ENCODE assay signal across 14 cellular contexts in genomic region chr10:97434055-97434454, GRCh38. TPM values are rescaled to one million over a fixed set of nuclear protein-coding genes. Genes with fewer than 3 reads are reported as not detected.
A peak's percentile ranks its signal among the peaks of the same experiment; 100 is the strongest.
DNase-seq lines count a peak whose midpoint lies in the region; ATAC-seq, FAIRE-seq and TF ChIP-seq lines count a peak whose summit lies in the region.
"Had no signal": no experiment of that assay in that cellular context is flagged by ENCODE, and none has a peak within 500 bp of the region (broad histone marks: within the 10 kb centered on the region; RNA-seq: fewer than 3 reads in every experiment).

No MANE protein-coding gene starts in this region.

- H3K27me3 ChIP-seq in endodermal cell (ENCODE audit: control insufficient read depth, insufficient read depth, low read length, poor library complexity, severe bottlenecking) = no peaks in the 10 kb centered on the region
- H3K27me3 ChIP-seq: ovary had no signal

- intact Hi-C loops in CD14-positive monocyte (cut with micrococcal nuclease) = no loop called here

- peaks cover 68 to 88% of the 10 kb centered on the region in 2 donors for H3K36me3 Mint-ChIP-seq in CD14-positive monocyte
- H3K36me3 Mint-ChIP-seq in endodermal cell (ENCODE audit: low read depth) = peaks cover 71% of the 10 kb centered on the region

- POLR2A ChIA-PET in GM10248 (lab: Yijun Ruan, JAX) = interaction anchor here (0.6 to 0.9 kb wide), 2 partner anchors 32 to 571 kb away, joined by 3 to 5 read pairs; no protein-coding TSS in a partner anchor

- peaks cover 5% of the 10 kb centered on the region for H3K4me1 Mint-ChIP-seq in CD14-positive monocyte
- H3K4me1 Mint-ChIP-seq in endodermal cell = no peaks in the 10 kb centered on the region

- H3K9me3 ChIP-seq in endodermal cell (ENCODE audit: control insufficient read depth, low read length) = no peaks in the 10 kb centered on the region
- H3K9me3 ChIP-seq: ovary had no signal

- H3K36me3 ChIP-seq in endodermal cell (ENCODE audit: control insufficient read depth, insufficient read depth, low read length) = peaks cover 79% of the 10 kb centered on the region
- H3K36me3 ChIP-seq: ovary had no signal

- H3K27ac Mint-ChIP-seq in CD14-positive monocyte (peak overlapping the region in 5 of 7 donors; percentile 6 to 71 (median 50)), endodermal cell (peak overlapping the region; percentile 64)

- TF ChIP-seq POLR2A in NB4 (IDR thresholded peaks at IDR 0.05; ENCODE audit: extremely low read depth, insufficient read length) = no peak

- no peak for FAIRE-seq in D721Med (lab: Jason Lieb, UNC)
- FAIRE-seq: astrocyte, small intestine had no signal

- peak overlapping the region; percentile 24 for H3K27ac ChIP-seq in endodermal cell (ENCODE audit: low read depth, low read length)
- H3K27ac ChIP-seq: ovary had no signal

- no peak for TF ChIP-seq CTCF in CD14-positive monocyte (IDR thresholded peaks at IDR 0.05)
- no peak for TF ChIP-seq CTCF in D721Med (IDR thresholded peaks at IDR 0.05; ENCODE audit: insufficient read depth, missing control alignments)
- TF ChIP-seq CTCF in NB4 (IDR thresholded peaks at IDR 0.05; ENCODE audit: low read depth, low read length) = no peak
- no peak for TF ChIP-seq CTCF in endodermal cell (conservative IDR thresholded peaks at IDR 0.05)
- no peak for TF ChIP-seq CTCF in GM10248 (IDR thresholded peaks at IDR 0.05; ENCODE audit: control extremely low read depth, extremely low read depth, low read depth, missing control alignments)

- H3K4me3 ChIP-seq in NB4 (ENCODE audit: low read depth, low read length) (no peak overlapping the region), endodermal cell (ENCODE audit: low read length) (no peak overlapping the region)
- H3K4me3 ChIP-seq: ovary had no signal

- H3K4me1 ChIP-seq in endodermal cell (ENCODE audit: control insufficient read depth, insufficient read depth, low read length) = no peaks in the 10 kb centered on the region

- no peak overlapping the region for H3K9ac ChIP-seq in endodermal cell (ENCODE audit: extremely low read depth, low read length, poor library complexity, severe bottlenecking)

- DNase-seq in CD14-positive monocyte (ENCODE audit: low spot score) (no peak), D721Med (ENCODE audit: insufficient read length, low spot score) (peak; percentile 7), NB4 (ENCODE audit: low read depth) (peak; percentile 49), endodermal cell (no peak), GM10248 (ENCODE audit: extremely low spot score) (no peak), NOMO-1 (lab: John Stamatoyannopoulos, UW; ENCODE audit: unreplicated experiment in 2 of 2) (no peak)
- DNase-seq: activated T-cell treated with anti-CD3 and anti-CD28 coated beads, Interleukin-2, amount 50 U/mL, for 4 hours; mesenchymal stem cell; NCI-H1694 treated with DMSO at 0.1 percent for 48 hours; NCI-H774; ovary; small intestine had no signal

- CTCF ChIA-PET in GM10248 (lab: Yijun Ruan, JAX) = interaction anchor here (1.0 to 2.1 kb wide), 2 partner anchors 11 to 27 kb away, joined by 3 to 5 read pairs; no protein-coding TSS in a partner anchor

- ATAC-seq in GM18868 (IDR thresholded peaks at IDR 0.05; ENCODE audit: unreplicated experiment) = no peak

- no peaks in the 10 kb centered on the region for H3K27me3 Mint-ChIP-seq in CD14-positive monocyte (ENCODE audit: low read depth in 3 of 3)
- H3K27me3 Mint-ChIP-seq in endodermal cell (ENCODE audit: insufficient read depth) = no peaks in the 10 kb centered on the region

- H3K4me3 Mint-ChIP-seq in CD14-positive monocyte (no peak overlapping the region), endodermal cell (no peak overlapping the region)
- H3K4me3 Mint-ChIP-seq: activated T-cell treated with anti-CD3 and anti-CD28 coated beads, Interleukin-2, amount 50 U/mL, for 4 hours had no signal

- H3K9me3 Mint-ChIP-seq in CD14-positive monocyte (no peaks in the 10 kb centered on the region), endodermal cell (no peaks in the 10 kb centered on the region)
- H3K9me3 Mint-ChIP-seq: activated T-cell treated with anti-CD3 and anti-CD28 coated beads, Interleukin-2, amount 50 U/mL, for 4 hours had no signal

RNA-seq across cellular contexts. Expression of gene PGAM1, which starts 8.1 kb away (rescaled TPM):
- polyA plus RNA-seq in CD14-positive monocyte = 100 to 1,000 TPM; 498 to 749 TPM
- total RNA-seq in endodermal cell = 100 to 1,000 TPM; 490 to 499 TPM
- 541 TPM for polyA plus RNA-seq in endodermal cell (2013, experiment 1 of 2)
- polyA plus RNA-seq in endodermal cell (2013, experiment 2 of 2) = 508 TPM

RNA-seq across cellular contexts. Expression of gene EXOSC1, which starts 11.8 kb away (rescaled TPM):
- polyA plus RNA-seq in CD14-positive monocyte = 10 to 100 TPM; 55.8 to 60.6 TPM
- 10 to 100 TPM; 48.9 to 55.6 TPM for total RNA-seq in endodermal cell
- polyA plus RNA-seq in endodermal cell (2013, experiment 1 of 2) = 57.7 TPM
- 54.7 TPM for polyA plus RNA-seq in endodermal cell (2013, experiment 2 of 2)

RNA-seq across cellular contexts. Expression of gene ZDHHC16, which starts 11.9 kb away (rescaled TPM):
- polyA plus RNA-seq in CD14-positive monocyte = 10 to 100 TPM; 24.1 to 26.4 TPM
- total RNA-seq in endodermal cell = 10 to 100 TPM; 44.5 to 53.6 TPM
- polyA plus RNA-seq in endodermal cell (2013, experiment 1 of 2) = 39.3 TPM
- 34.4 TPM for polyA plus RNA-seq in endodermal cell (2013, experiment 2 of 2)

RNA-seq across cellular contexts. Expression of gene RRP12, which starts 32.9 kb away (rescaled TPM):
- polyA plus RNA-seq in CD14-positive monocyte = 10 to 100 TPM; 31.0 to 44.3 TPM
- 10 to 100 TPM; 33.0 to 34.7 TPM for total RNA-seq in endodermal cell
- polyA plus RNA-seq in endodermal cell (2013, experiment 1 of 2) = 21.2 TPM
- 17.7 TPM for polyA plus RNA-seq in endodermal cell (2013, experiment 2 of 2)

Comparison
In these comparisons a context has a peak if more than half of its experiments do, and no peak if none do; other contexts are left out.
1. DNase-seq: peak in D721Med (single experiment) and NB4 (single experiment); none in CD14-positive monocyte (single experiment), endodermal cell (single experiment), GM10248 (single experiment) and NOMO-1 (0 of 2).